ENCODE assay signal across 12 cellular contexts in the genomic region with DNA sequence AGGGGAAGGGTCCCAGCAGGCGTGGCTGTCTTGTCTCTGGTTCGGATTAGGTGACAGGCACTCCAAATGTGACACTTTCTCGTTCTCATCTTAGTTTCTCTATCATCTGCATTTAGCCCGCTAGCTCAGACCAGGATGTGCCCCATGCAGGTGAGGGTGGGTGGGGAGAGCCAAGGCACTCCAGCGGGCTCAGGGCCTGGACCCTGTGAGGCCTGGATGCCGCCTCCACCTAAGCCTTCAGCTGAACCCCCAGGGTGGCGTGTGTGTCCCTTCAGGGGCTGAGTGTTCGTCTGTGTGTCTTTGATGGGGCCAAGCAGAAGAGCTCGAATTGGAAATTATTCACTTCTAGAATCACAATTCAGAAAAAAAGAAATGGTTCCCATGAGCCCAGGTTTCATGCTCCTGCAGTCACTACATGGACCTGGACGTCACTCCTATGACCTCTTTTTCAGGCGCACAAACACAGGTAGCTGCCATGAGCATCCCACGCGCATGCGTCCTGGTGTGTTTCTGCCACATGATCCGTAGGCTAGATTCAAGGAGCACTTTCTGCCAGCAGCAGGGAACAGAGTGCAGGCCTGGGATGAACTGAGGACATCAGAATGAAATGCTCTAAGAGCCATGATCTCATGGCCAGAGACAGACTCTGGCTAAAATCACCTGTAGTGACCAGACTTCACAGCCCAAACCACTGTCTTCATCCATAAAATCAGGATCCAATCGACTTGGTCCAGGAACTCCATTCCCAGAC. TPM values are rescaled to one million over a fixed set of nuclear protein-coding genes. Genes with fewer than 3 reads are reported as not detected.
DNase-seq lines count a peak whose midpoint lies in the region; ATAC-seq and TF ChIP-seq lines count a peak whose summit lies in the region.
"Had no signal": no experiment of that assay in that cellular context is flagged by ENCODE, and none has a peak within 500 bp of the region (broad histone marks: within the 10 kb centered on the region; RNA-seq: fewer than 3 reads in every experiment).

No MANE protein-coding gene starts in this region.

- peaks cover 5% of the 10 kb centered on the region; the same call in 1 of the 2 replicates for H3K27me3 Mint-ChIP-seq in HFFc6 (ENCODE audit: insufficient read depth)
- peaks cover 15% of the 10 kb centered on the region for H3K27me3 Mint-ChIP-seq in endodermal cell (ENCODE audit: insufficient read depth)

- H3K4me1 ChIP-seq in endodermal cell (ENCODE audit: control insufficient read depth, insufficient read depth, low read length) (peaks cover 15% of the 10 kb centered on the region), lower lobe of right lung (peaks cover 9% of the 10 kb centered on the region), stomach (peaks cover 5 to 25% (median 13%) of the 10 kb centered on the region in 4 donors)

- H3K9me3 ChIP-seq in endodermal cell (ENCODE audit: control insufficient read depth, low read length) (no peaks in the 10 kb centered on the region), lower lobe of right lung (no peaks in the 10 kb centered on the region), stomach (no peaks in the 10 kb centered on the region)

- 89 to 95% methylated on average over 12 to 16 of the region's 16 CpGs for WGBS in endodermal cell (ENCODE audit: insufficient coverage in 1 of 2, insufficient read length in 1 of 2), 2 experiments
- WGBS in stomach, 5 donors: 80 to 90% (median 86%) methylated on average over 16 of the region's 16 CpGs

- H3K4me3 Mint-ChIP-seq in HFFc6 (peak overlapping the region; percentile 89), endodermal cell (no peak overlapping the region)
- H3K4me3 Mint-ChIP-seq: CD14-positive monocyte had no signal

- TF ChIP-seq CTCF in HFFc6 (IDR thresholded peaks at IDR 0.05) (no peak), endodermal cell (conservative IDR thresholded peaks at IDR 0.05) (no peak), lower lobe of right lung (IDR thresholded peaks at IDR 0.05) (no peak), stomach (IDR thresholded peaks at IDR 0.05) (no peak)

- H3K9me3 Mint-ChIP-seq in HFFc6 (no peaks in the 10 kb centered on the region), endodermal cell (no peaks in the 10 kb centered on the region)
- H3K9me3 Mint-ChIP-seq in activated naive CD4-positive, alpha-beta T cell treated with anti-CD3 and anti-CD28 coated beads, Interleukin-2, amount 50 U/mL, for 72 hours: no peaks in the 10 kb centered on the region
- H3K9me3 Mint-ChIP-seq: CD14-positive monocyte had no signal

- H3K36me3 ChIP-seq in endodermal cell (ENCODE audit: control insufficient read depth, insufficient read depth, low read length) (no peaks in the 10 kb centered on the region), lower lobe of right lung (no peaks in the 10 kb centered on the region), stomach (no peaks in the 10 kb centered on the region)

- ATAC-seq in lower lobe of right lung: no peak
- no peak for ATAC-seq in activated naive CD4-positive, alpha-beta T cell treated with anti-CD3 and anti-CD28 coated beads, Interleukin-2, amount 50 U/mL, for 72 hours

- no peak for TF ChIP-seq EP300 in stomach (IDR thresholded peaks at IDR 0.05)

- H3K4me1 Mint-ChIP-seq in HFFc6 (ENCODE audit: low read depth): peaks cover 80% of the 10 kb centered on the region
- H3K4me1 Mint-ChIP-seq in endodermal cell: peaks cover 29% of the 10 kb centered on the region

- H3K4me3 ChIP-seq in endodermal cell (ENCODE audit: low read length) (no peak overlapping the region), lower lobe of right lung (no peak overlapping the region), stomach (peak overlapping the region in 2 of 4 donors; percentile 36 to 45)

- H3K36me3 Mint-ChIP-seq in HFFc6 (ENCODE audit: low read depth): peaks cover 17% of the 10 kb centered on the region; the same call in 1 of the 2 replicates
- no peaks in the 10 kb centered on the region for H3K36me3 Mint-ChIP-seq in endodermal cell (ENCODE audit: low read depth)
- H3K36me3 Mint-ChIP-seq in activated naive CD4-positive, alpha-beta T cell treated with anti-CD3 and anti-CD28 coated beads, Interleukin-2, amount 50 U/mL, for 72 hours: no peaks in the 10 kb centered on the region
- H3K36me3 Mint-ChIP-seq: CD14-positive monocyte had no signal

- TF ChIP-seq POLR2A in stomach (IDR thresholded peaks at IDR 0.05): no peak

- no peaks in the 10 kb centered on the region for H3K27me3 ChIP-seq in endodermal cell (ENCODE audit: control insufficient read depth, insufficient read depth, low read length, poor library complexity, severe bottlenecking)
- no peaks in the 10 kb centered on the region for H3K27me3 ChIP-seq in lower lobe of right lung (ENCODE audit: low read depth)
- no peaks in the 10 kb centered on the region for H3K27me3 ChIP-seq in stomach

- H3K9ac ChIP-seq in endodermal cell (ENCODE audit: extremely low read depth, low read length, poor library complexity, severe bottlenecking): no peak overlapping the region

- DNase-seq in HFFc6 (no peak), endodermal cell (no peak), lower lobe of right lung (no peak), stomach (no peak), activated T-cell treated with anti-CD3 and anti-CD28 coated beads for 4 hours (no peak), hepatic stellate cell (ENCODE audit: low spot score) (no peak), NCI-H446 (lab: John Stamatoyannopoulos, UW) (no peak)
- no peak for DNase-seq in activated naive CD4-positive, alpha-beta T cell treated with anti-CD3 and anti-CD28 coated beads, Interleukin-2, amount 50 U/mL, for 72 hours (ENCODE audit: low spot score in 2 of 2)
- DNase-seq: NCI-H1417 treated with DMSO at 0.1 percent for 48 hours, occipital lobe, T-helper 9 cell had no signal

- intact Hi-C loops in lower lobe of right lung (cut with DNase I) (no loop called here), stomach (cut with DNase I; ENCODE audit: low total_unique reads) (no loop called here)

- H3K27ac Mint-ChIP-seq in HFFc6: peak overlapping the region; percentile 99
- H3K27ac Mint-ChIP-seq in endodermal cell: peak overlapping the region; percentile 94
- no peak overlapping the region for H3K27ac Mint-ChIP-seq in activated naive CD4-positive, alpha-beta T cell treated with anti-CD3 and anti-CD28 coated beads, Interleukin-2, amount 50 U/mL, for 72 hours
- H3K27ac Mint-ChIP-seq: CD14-positive monocyte had no signal

- H3K27ac ChIP-seq in endodermal cell (ENCODE audit: low read depth, low read length) (peak overlapping the region; percentile 92), lower lobe of right lung (peak overlapping the region; percentile 82), stomach (peak overlapping the region; percentile 69 to 96 (median 87))

RNA-seq across cellular contexts. Expression of a gene that starts 25.8 kb away (rescaled TPM):
- total RNA-seq in HFFc6 (2021; fragmentation: NEBNext Ultra II Directional; extraction: Animal tissue kit (Norgen Biotek cat#: 25700)): not detected
- total RNA-seq in endodermal cell (not detected), lower lobe of right lung (not detected), stomach (not detected)
- polyA plus RNA-seq in endodermal cell (2013, experiment 1 of 2): not detected
- polyA plus RNA-seq in endodermal cell (2013, experiment 2 of 2): not detected
- under 1 TPM in 2 of 3 donors, not detected in 1; 0.15 to 0.44 TPM for polyA plus RNA-seq in stomach
- total RNA-seq in activated naive CD4-positive, alpha-beta T cell treated with anti-CD3 and anti-CD28 coated beads, Interleukin-2, amount 50 U/mL, for 72 hours: not detected
- polyA plus RNA-seq: CD14-positive monocyte had no signal

RNA-seq across cellular contexts. Expression of a gene that starts 28.1 kb away (rescaled TPM):
- 100 to 1,000 TPM; 434 to 602 (median 568) TPM for total RNA-seq in HFFc6 (2021; fragmentation: NEBNext Ultra II Directional; extraction: Animal tissue kit (Norgen Biotek cat#: 25700))
- total RNA-seq in endodermal cell: 10 to 100 TPM; 33.0 to 45.4 TPM
- 103 TPM for polyA plus RNA-seq in endodermal cell (2013, experiment 1 of 2)
- 111 TPM for polyA plus RNA-seq in endodermal cell (2013, experiment 2 of 2)
- 92.9 TPM for total RNA-seq in lower lobe of right lung
- 100 to 1,000 TPM; 154 to 333 (median 248) TPM for total RNA-seq in stomach
- 100 to 1,000 TPM in 1 of 3 donors, 10 to 100 TPM in 2; 66.6 to 108 (median 92.2) TPM for polyA plus RNA-seq in stomach
- 10 to 100 TPM in 1 of 2 donors, 1 to 10 TPM in 1; 8.0 to 16.7 TPM for total RNA-seq in activated naive CD4-positive, alpha-beta T cell treated with anti-CD3 and anti-CD28 coated beads, Interleukin-2, amount 50 U/mL, for 72 hours

Comparison
In these comparisons a context has a peak if more than half of its experiments do, and no peak if none do; other contexts are left out.
1. H3K27ac Mint-ChIP-seq: peak in HFFc6 (single experiment) and endodermal cell (single experiment); none in activated naive CD4-positive, alpha-beta T cell treated with anti-CD3 and anti-CD28 coated beads, Interleukin-2, amount 50 U/mL, for 72 hours (0 of 2).
2. Peak in every context shown above with its lines, with median percentiles within 50 percentile points of each other: H3K27ac ChIP-seq.